Comparison of ENCODE assay signal across 18 cellular contexts in genomic region chrX:15269120-15269519, GRCh38. TPM values are rescaled to one million over a fixed set of nuclear protein-coding genes. Genes with fewer than 3 reads are reported as not detected.
A peak's percentile ranks its signal among the peaks of the same experiment; 100 is the strongest.
DNase-seq lines count a peak whose midpoint lies in the region; ATAC-seq, FAIRE-seq and TF ChIP-seq lines count a peak whose summit lies in the region.
"Had no signal": no experiment of that assay in that cellular context is flagged by ENCODE, and none has a peak within 500 bp of the region (broad histone marks: within the 10 kb centered on the region; RNA-seq: fewer than 3 reads in every experiment).

No MANE protein-coding gene starts in this region.

- POLR2A ChIA-PET in RWPE1 (lab: Yijun Ruan, JAX; ENCODE audit: low non-redundant PET): no interaction called here

- H3K36me3 ChIP-seq in smooth muscle cell (ENCODE audit: low read depth): no peaks in the 10 kb centered on the region
- H3K36me3 ChIP-seq: upper lobe of right lung had no signal

- H3K4me3 ChIP-seq in smooth muscle cell: no peak overlapping the region

- H3K79me2 ChIP-seq in smooth muscle cell (ENCODE audit: low read depth): no peaks in the 10 kb centered on the region

- TF ChIP-seq POLR2A in H54 (IDR thresholded peaks at IDR 0.05; ENCODE audit: low read depth, low read length): no peak

- TF ChIP-seq CTCF in RWPE1 (conservative IDR thresholded peaks at IDR 0.05; ENCODE audit: low read depth) (no peak), smooth muscle cell (IDR thresholded peaks at IDR 0.05; ENCODE audit: borderline replicate concordance, insufficient read depth, poor library complexity, severe bottlenecking) (no peak)

- H2AFZ ChIP-seq in smooth muscle cell (ENCODE audit: low read depth): no peak overlapping the region

- WGBS in smooth muscle cell (ENCODE audit: low lambda C conversion rate): 100% methylated on average over 1 of the region's 1 CpG

- H4K20me1 ChIP-seq in smooth muscle cell (ENCODE audit: low read depth): no peaks in the 10 kb centered on the region

- no peak overlapping the region for H3K9ac ChIP-seq in smooth muscle cell (ENCODE audit: low read depth)

- no peaks in the 10 kb centered on the region for H3K27me3 ChIP-seq in smooth muscle cell (ENCODE audit: low read depth)
- H3K27me3 ChIP-seq: upper lobe of right lung had no signal

- no peaks in the 10 kb centered on the region for H3K4me1 ChIP-seq in smooth muscle cell (ENCODE audit: low read depth)
- H3K4me1 ChIP-seq: upper lobe of right lung had no signal

- FAIRE-seq in H54 (lab: Jason Lieb, UNC): no peak

- peak; percentile 24 for DNase-seq in DMS53 (lab: John Stamatoyannopoulos, UW)
- no peak for DNase-seq in DMS53 treated with DMSO at 0.1 percent for 48 hours (lab: John Stamatoyannopoulos, UW; ENCODE audit: unreplicated experiment)
- peak; percentile 3 for DNase-seq in RWPE1 (ENCODE audit: low spot score)
- DNase-seq in epithelial cell of prostate (ENCODE audit: low read depth, low spot score): peak; percentile 12
- no peak for DNase-seq in smooth muscle cell (lab: John Stamatoyannopoulos, UW; ENCODE audit: unreplicated experiment)
- no peak for DNase-seq in H54 (ENCODE audit: insufficient read length, low spot score)
- no peak for DNase-seq in stimulated activated CD8-positive, alpha-beta memory T cell treated with anti-CD3 and anti-CD28 coated beads, Interleukin-4, amount 100 ng/mL, for 48 hours
- DNase-seq: 8988T, MM.1S, NCI-H1436, NCI-H2171 treated with DMSO at 0.1 percent for 48 hours, NCI-H82, posterior cingulate gyrus had no signal

- no peak overlapping the region for H3K27ac ChIP-seq in RWPE1
- H3K27ac ChIP-seq in epithelial cell of prostate: peak overlapping the region; percentile 81
- H3K27ac ChIP-seq in smooth muscle cell (ENCODE audit: low read depth): peak overlapping the region; percentile 22

- no peak for ATAC-seq in HG02759 (IDR thresholded peaks at IDR 0.05; ENCODE audit: unreplicated experiment)

- H3K9me3 ChIP-seq in smooth muscle cell (replicated peaks; ENCODE audit: low read depth): no peaks in the 10 kb centered on the region
- H3K9me3 ChIP-seq: upper lobe of right lung had no signal

- H3F3A ChIP-seq in smooth muscle cell (ENCODE audit: low read depth): no peaks in the 10 kb centered on the region

- CTCF ChIA-PET in RWPE1 (lab: Yijun Ruan, JAX): no interaction called here

- H3K4me2 ChIP-seq in smooth muscle cell: no peak overlapping the region

RNA-seq across cellular contexts. Expression of gene ASB9, which starts 0.8 kb away (rescaled TPM):
- 0.85 TPM in 1 of 2 replicates, not detected in the other for total RNA-seq in smooth muscle cell
- 0.39 TPM in 1 of 2 replicates, not detected in the other for polyA plus RNA-seq in smooth muscle cell

RNA-seq across cellular contexts. Expression of gene ASB11, which starts 46.3 kb away (rescaled TPM):
- not detected in 2 replicates for total RNA-seq in smooth muscle cell
- not detected in 2 replicates for polyA plus RNA-seq in smooth muscle cell
- total RNA-seq: dermis blood vessel endothelial cell, IMR-90, mesothelial cell of epicardium had no signal
- polyA plus RNA-seq: IMR-90 had no signal

Comparison
In these comparisons a context has a peak if more than half of its experiments do, and no peak if none do; other contexts are left out.
1. DNase-seq: peak in DMS53 (single experiment), RWPE1 (single experiment) and epithelial cell of prostate (single experiment); none in DMS53 treated with DMSO at 0.1 percent for 48 hours (single experiment), smooth muscle cell (single experiment), H54 (single experiment) and stimulated activated CD8-positive, alpha-beta memory T cell treated with anti-CD3 and anti-CD28 coated beads, Interleukin-4, amount 100 ng/mL, for 48 hours (single experiment).